8 cellular contexts compared by ENCODE assay signal in genomic region chr16:22436823-22437652, GRCh38.
DNase-seq lines count a peak whose midpoint lies in the region; ATAC-seq and TF ChIP-seq lines count a peak whose summit lies in the region.
"Not testable (repeated sequence)": the region's sequence is repeated elsewhere in the genome, so short reads cannot be mapped to it uniquely, and the experiment has no call there.

No MANE protein-coding gene starts in this region.

- H3K4me3 Mint-ChIP-seq in activated CD4-positive, alpha-beta memory T cell treated with anti-CD3 and anti-CD28 coated beads for 36 hours: peak overlapping the region; percentile 88

- H3K9me3 ChIP-seq in BLaER1, left lung: not testable (repeated sequence)

- TF ChIP-seq CTCF in left lung (IDR thresholded peaks at IDR 0.05): not testable (repeated sequence)

- H3K36me3 ChIP-seq in BLaER1, left lung: not testable (repeated sequence)

- peak overlapping the region; percentile 89 for H3K9ac ChIP-seq in BLaER1

- not testable (repeated sequence) for H3K36me3 Mint-ChIP-seq in activated CD4-positive, alpha-beta memory T cell treated with anti-CD3 and anti-CD28 coated beads for 36 hours

- ATAC-seq in GM19328 (IDR thresholded peaks at IDR 0.05; ENCODE audit: unreplicated experiment): peak; percentile 70
- peak; percentile 64 for ATAC-seq in HG03442 (IDR thresholded peaks at IDR 0.05; ENCODE audit: unreplicated experiment)
- ATAC-seq in left lung: peak; percentile 94

- POLR2A ChIA-PET in activated CD4-positive, alpha-beta memory T cell treated with anti-CD3 and anti-CD28 coated beads for 36 hours (lab: Charles Lee): interaction anchor here (0.9 kb wide), 1 partner anchor 138 kb away, joined by 4 read pairs; no protein-coding TSS in a partner anchor

- H4K20me1 ChIP-seq in BLaER1: not testable (repeated sequence)

- not testable (repeated sequence) for H3K4me1 ChIP-seq in BLaER1, left lung

- H3K4me1 Mint-ChIP-seq in activated CD4-positive, alpha-beta memory T cell treated with anti-CD3 and anti-CD28 coated beads for 36 hours (ENCODE audit: low read depth): not testable (repeated sequence)

- H3K27me3 ChIP-seq in BLaER1, left lung: not testable (repeated sequence)

- intact Hi-C loops in activated CD4-positive, alpha-beta memory T cell treated with anti-CD3 and anti-CD28 coated beads for 36 hours (cut with micrococcal nuclease); left lung (cut with DNase I): not testable (repeated sequence)

- not testable (repeated sequence) for H3K27me3 Mint-ChIP-seq in activated CD4-positive, alpha-beta memory T cell treated with anti-CD3 and anti-CD28 coated beads for 36 hours

- H3K9me3 Mint-ChIP-seq in activated CD4-positive, alpha-beta memory T cell treated with anti-CD3 and anti-CD28 coated beads for 36 hours: not testable (repeated sequence)

- peak overlapping the region; percentile 50 for H3K4me2 ChIP-seq in BLaER1

- CTCF ChIA-PET in activated CD4-positive, alpha-beta memory T cell treated with anti-CD3 and anti-CD28 coated beads for 36 hours (lab: Charles Lee): not testable (repeated sequence)

- peak; percentile 84 for DNase-seq in NCI-H82 (lab: John Stamatoyannopoulos, UW)
- DNase-seq in activated CD4-positive, alpha-beta memory T cell treated with anti-CD3 and anti-CD28 coated beads for 36 hours: peak; percentile 84
- peak; percentile 36 to 69 for DNase-seq in dermis microvascular lymphatic vessel endothelial cell (ENCODE audit: low read depth in 2 of 2)
- peak; percentile 81 to 98 for DNase-seq in left lung
- DNase-seq in stimulated activated CD4-positive, alpha-beta T cell treated with anti-CD3 and anti-CD28 coated beads, Interleukin-1b, Interleukin-23, amount 100 ng/mL, for 4 hours (ENCODE audit: low read depth in 2 of 2): peak; percentile 50 to 60

- peak overlapping the region; percentile 93 for H3K27ac Mint-ChIP-seq in activated CD4-positive, alpha-beta memory T cell treated with anti-CD3 and anti-CD28 coated beads for 36 hours

- peak overlapping the region; percentile 85 for H3K4me3 ChIP-seq in BLaER1
- peak overlapping the region; percentile 55 to 77 for H3K4me3 ChIP-seq in left lung

- H3K27ac ChIP-seq in BLaER1 (peak overlapping the region; percentile 92), left lung (peak overlapping the region; percentile 95 to 97)

Comparison
In these comparisons a context has a peak if more than half of its experiments do, and no peak if none do; other contexts are left out.
1. Peak in every context shown above with its lines: DNase-seq, ATAC-seq, H3K4me3 ChIP-seq and H3K27ac ChIP-seq.